In genomic region chr16:4534151-4534790, GRCh38 we compare ENCODE assay signal across 16 cellular contexts. TPM values are rescaled to one million over a fixed set of nuclear protein-coding genes. Genes with fewer than 3 reads are reported as not detected.
DNase-seq lines count a peak whose midpoint lies in the region; ATAC-seq and TF ChIP-seq lines count a peak whose summit lies in the region.
"Had no signal": no experiment of that assay in that cellular context is flagged by ENCODE, and none has a peak within 500 bp of the region (broad histone marks: within the 10 kb centered on the region; RNA-seq: fewer than 3 reads in every experiment).

No MANE protein-coding gene starts in this region.

- TF ChIP-seq POLR2A in vagina (IDR thresholded peaks at IDR 0.05): no peak

- DNase-seq in natural killer cell: no peak
- DNase-seq in natural killer cell treated with Interleukin-12 subunit alpha and Interleukin-12 subunit beta and Interleukin-15 and Interleukin-18, amount 100 ng/mL, for 72 hours (ENCODE audit: low spot score): no peak
- DNase-seq in immature natural killer cell: no peak
- DNase-seq in vagina (ENCODE audit: extremely low spot score in 2 of 2): no peak
- DNase-seq: GF-D8; GOT3; NCI-H1417; SHP77; stimulated activated CD4-positive, alpha-beta T cell treated with anti-CD3 and anti-CD28 coated beads, Interleukin-4, amount 100 ng/mL, for 24 hours; transverse colon had no signal

- no peaks in the 10 kb centered on the region for H3K27me3 Mint-ChIP-seq in natural killer cell (ENCODE audit: low read depth in 2 of 2)
- H3K27me3 Mint-ChIP-seq in natural killer cell treated with Interleukin-12 subunit alpha and Interleukin-12 subunit beta and Interleukin-15 and Interleukin-18, amount 100 ng/mL, for 72 hours: no peaks in the 10 kb centered on the region
- peaks cover 5 to 8% (median 6%) of the 10 kb centered on the region in 3 donors for H3K27me3 Mint-ChIP-seq in immature natural killer cell (ENCODE audit: low read depth in 3 of 3)
- H3K27me3 Mint-ChIP-seq: B cell had no signal

- no peaks in the 10 kb centered on the region for H3K27me3 ChIP-seq in vagina

- no peaks in the 10 kb centered on the region for H3K9me3 ChIP-seq in vagina

- intact Hi-C loops in natural killer cell (cut with micrococcal nuclease) (no loop called here), vagina (cut with DNase I) (no loop called here)

- H3K27ac ChIP-seq in angular gyrus (ENCODE audit: low read depth, low read length) (peak overlapping the region; percentile 44), vagina (peak overlapping the region; percentile 7)

- H3K4me3 ChIP-seq in vagina: no peak overlapping the region
- H3K4me3 ChIP-seq: coronary artery, transverse colon had no signal

- H3K4me3 Mint-ChIP-seq in natural killer cell: peak overlapping the region; percentile 84
- no peak overlapping the region for H3K4me3 Mint-ChIP-seq in natural killer cell treated with Interleukin-12 subunit alpha and Interleukin-12 subunit beta and Interleukin-15 and Interleukin-18, amount 100 ng/mL, for 72 hours
- peak overlapping the region; percentile 50 to 86 (median 61) for H3K4me3 Mint-ChIP-seq in immature natural killer cell
- H3K4me3 Mint-ChIP-seq: B cell had no signal

- H3K36me3 Mint-ChIP-seq in natural killer cell (no peaks in the 10 kb centered on the region), immature natural killer cell (peaks cover 0 to 13% (median 0%) of the 10 kb centered on the region in 3 donors)
- no peaks in the 10 kb centered on the region for H3K36me3 Mint-ChIP-seq in natural killer cell treated with Interleukin-12 subunit alpha and Interleukin-12 subunit beta and Interleukin-15 and Interleukin-18, amount 100 ng/mL, for 72 hours

- TF ChIP-seq CTCF in natural killer cell (IDR thresholded peaks at IDR 0.05) (no peak), vagina (IDR thresholded peaks at IDR 0.05) (no peak)

- H3K4me1 Mint-ChIP-seq in natural killer cell: peaks cover 37 to 55% of the 10 kb centered on the region in 2 donors
- H3K4me1 Mint-ChIP-seq in natural killer cell treated with Interleukin-12 subunit alpha and Interleukin-12 subunit beta and Interleukin-15 and Interleukin-18, amount 100 ng/mL, for 72 hours (ENCODE audit: low read depth in 2 of 2): peaks cover 36 to 38% of the 10 kb centered on the region in 2 donors
- H3K4me1 Mint-ChIP-seq in immature natural killer cell: peaks cover 69 to 72% of the 10 kb centered on the region in 2 donors

- ATAC-seq in natural killer cell (no peak), GM21390 (IDR thresholded peaks at IDR 0.05; ENCODE audit: unreplicated experiment) (no peak), HG03469 (IDR thresholded peaks at IDR 0.05; ENCODE audit: unreplicated experiment) (no peak)
- no peak for ATAC-seq in natural killer cell treated with Interleukin-12 subunit alpha and Interleukin-12 subunit beta and Interleukin-15 and Interleukin-18, amount 100 ng/mL, for 72 hours
- ATAC-seq: activated CD4-positive, CD25-positive, alpha-beta regulatory T cell treated with anti-CD3 and anti-CD28 coated beads, Interleukin-2, amount 50 U/mL, for 24 hours had no signal

- H3K9me3 Mint-ChIP-seq in natural killer cell: no peaks in the 10 kb centered on the region
- no peaks in the 10 kb centered on the region for H3K9me3 Mint-ChIP-seq in natural killer cell treated with Interleukin-12 subunit alpha and Interleukin-12 subunit beta and Interleukin-15 and Interleukin-18, amount 100 ng/mL, for 72 hours
- no peaks in the 10 kb centered on the region for H3K9me3 Mint-ChIP-seq in immature natural killer cell

- H3K27ac Mint-ChIP-seq in natural killer cell: peak overlapping the region; percentile 84 to 88
- peak overlapping the region in 1 of 2 donors; percentile 72 for H3K27ac Mint-ChIP-seq in natural killer cell treated with Interleukin-12 subunit alpha and Interleukin-12 subunit beta and Interleukin-15 and Interleukin-18, amount 100 ng/mL, for 72 hours
- H3K27ac Mint-ChIP-seq in immature natural killer cell: peak overlapping the region; percentile 81 to 98 (median 93)
- H3K27ac Mint-ChIP-seq: B cell had no signal

- H3K36me3 ChIP-seq in vagina: peaks cover 0 to 10% of the 10 kb centered on the region in 2 donors
- H3K36me3 ChIP-seq: transverse colon had no signal

- peaks cover 39% of the 10 kb centered on the region for H3K4me1 ChIP-seq in vagina

RNA-seq across cellular contexts. Expression of gene CDIP1, which starts 4.3 kb away (rescaled TPM):
- total RNA-seq in natural killer cell: 10 to 100 TPM; 35.2 to 49.2 (median 37.9) TPM
- total RNA-seq in natural killer cell treated with Interleukin-12 subunit alpha and Interleukin-12 subunit beta and Interleukin-15 and Interleukin-18, amount 100 ng/mL, for 72 hours: 10 to 100 TPM; 24.5 to 28.2 TPM
- polyA plus RNA-seq in immature natural killer cell: 10 to 100 TPM; 26.9 to 51.9 (median 47.8) TPM
- 13.3 TPM for total RNA-seq in vagina

RNA-seq across cellular contexts. Expression of gene C16orf96, which starts 21.9 kb away (rescaled TPM):
- total RNA-seq in natural killer cell: under 1 TPM; 0.35 to 0.61 (median 0.43) TPM
- total RNA-seq in natural killer cell treated with Interleukin-12 subunit alpha and Interleukin-12 subunit beta and Interleukin-15 and Interleukin-18, amount 100 ng/mL, for 72 hours: not detected
- polyA plus RNA-seq in immature natural killer cell: not detected
- not detected for total RNA-seq in vagina
- total RNA-seq: transverse colon had no signal

RNA-seq across cellular contexts. Expression of gene HMOX2, which starts 58.1 kb away (rescaled TPM):
- total RNA-seq in natural killer cell (100 to 1,000 TPM in 1 of 3 donors, 10 to 100 TPM in 2; 66.0 to 104 (median 77.3) TPM), vagina (52.8 TPM)
- total RNA-seq in natural killer cell treated with Interleukin-12 subunit alpha and Interleukin-12 subunit beta and Interleukin-15 and Interleukin-18, amount 100 ng/mL, for 72 hours: 100 to 1,000 TPM in 1 of 2 donors, 10 to 100 TPM in 1; 99.5 to 102 TPM
- polyA plus RNA-seq in immature natural killer cell: 100 to 1,000 TPM; 130 to 225 (median 196) TPM

RNA-seq across cellular contexts. Expression of gene NMRAL1, which starts 59.8 kb away (rescaled TPM):
- total RNA-seq in natural killer cell (10 to 100 TPM; 66.6 to 71.2 (median 69.8) TPM), vagina (35.6 TPM)
- total RNA-seq in natural killer cell treated with Interleukin-12 subunit alpha and Interleukin-12 subunit beta and Interleukin-15 and Interleukin-18, amount 100 ng/mL, for 72 hours: 10 to 100 TPM; 40.7 to 80.9 TPM
- polyA plus RNA-seq in immature natural killer cell: 10 to 100 TPM; 46.1 to 65.3 (median 60.7) TPM
